In genomic region chr5:72369301-72370079, GRCh38 we compare ENCODE assay signal across 15 cellular contexts.
"Had no signal": no experiment of that assay in that cellular context is flagged by ENCODE, and none has a peak within 500 bp of the region (broad histone marks: within the 10 kb centered on the region; RNA-seq: fewer than 3 reads in every experiment).

No MANE protein-coding gene starts in this region.

- H3K4me3 ChIP-seq: lower lobe of right lung, transverse colon had no signal

- H3K27ac Mint-ChIP-seq: activated naive CD4-positive, alpha-beta T cell treated with anti-CD3 and anti-CD28 coated beads for 36 hours; endodermal cell; mesothelial cell of epicardium; stimulated activated effector memory CD8-positive, alpha-beta T cell treated with anti-CD3 and anti-CD28 coated beads, Interleukin-12 subunit alpha, Interleukin-12 subunit beta, amount 100 ng/mL, for 72 hours had no signal

- H3K36me3 Mint-ChIP-seq: brain; mesothelial cell of epicardium; stimulated activated effector memory CD8-positive, alpha-beta T cell treated with anti-CD3 and anti-CD28 coated beads, Interleukin-12 subunit alpha, Interleukin-12 subunit beta, amount 100 ng/mL, for 72 hours had no signal

- ATAC-seq: left cardiac atrium; lower lobe of right lung; right cardiac atrium; stimulated activated effector memory CD8-positive, alpha-beta T cell treated with anti-CD3 and anti-CD28 coated beads, Interleukin-12 subunit alpha, Interleukin-12 subunit beta, amount 100 ng/mL, for 72 hours had no signal

- H3K9me3 Mint-ChIP-seq: activated naive CD4-positive, alpha-beta T cell treated with anti-CD3 and anti-CD28 coated beads for 36 hours; brain; endodermal cell; mesothelial cell of epicardium; stimulated activated effector memory CD8-positive, alpha-beta T cell treated with anti-CD3 and anti-CD28 coated beads, Interleukin-12 subunit alpha, Interleukin-12 subunit beta, amount 100 ng/mL, for 72 hours had no signal

- DNase-seq: activated CD4-positive, alpha-beta T cell treated with anti-CD3 and anti-CD28 coated beads for 48 hours; activated naive CD4-positive, alpha-beta T cell treated with anti-CD3 and anti-CD28 coated beads for 36 hours; endodermal cell; erythroblast; hypothalamus; left cardiac atrium; lower lobe of right lung; posterior cingulate gyrus; right cardiac atrium; T-helper 1 cell; transverse colon; WERI-Rb-1 had no signal

- H3K4me1 Mint-ChIP-seq: stimulated activated effector memory CD8-positive, alpha-beta T cell treated with anti-CD3 and anti-CD28 coated beads, Interleukin-12 subunit alpha, Interleukin-12 subunit beta, amount 100 ng/mL, for 72 hours had no signal

- H3K4me3 Mint-ChIP-seq: activated naive CD4-positive, alpha-beta T cell treated with anti-CD3 and anti-CD28 coated beads for 36 hours; brain; endodermal cell; mesothelial cell of epicardium; stimulated activated effector memory CD8-positive, alpha-beta T cell treated with anti-CD3 and anti-CD28 coated beads, Interleukin-12 subunit alpha, Interleukin-12 subunit beta, amount 100 ng/mL, for 72 hours had no signal
